ENCODE assay signal across 7 cellular contexts in the genomic region with DNA sequence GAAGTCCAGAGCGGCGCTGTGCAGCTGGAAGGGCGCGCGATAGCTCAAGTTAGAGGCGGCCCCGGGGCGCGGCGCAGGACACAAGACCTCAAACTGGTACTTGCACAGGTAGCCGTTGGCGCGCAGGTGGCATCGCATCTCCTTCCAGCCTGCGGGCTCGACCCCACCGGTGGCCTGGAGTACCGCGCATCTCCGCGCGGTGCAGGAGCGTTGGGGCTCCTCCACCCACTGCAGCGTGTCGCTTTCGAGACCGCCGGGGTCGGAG. TPM values are rescaled to one million over a fixed set of nuclear protein-coding genes. Genes with fewer than 3 reads are reported as not detected.
DNase-seq lines count a peak whose midpoint lies in the region; ATAC-seq and TF ChIP-seq lines count a peak whose summit lies in the region.

No MANE protein-coding gene starts in this region.

- DNase-seq in mammary epithelial cell (no peak), left lobe of liver (ENCODE audit: low spot score) (no peak), hepatic stellate cell (ENCODE audit: low spot score) (no peak)
- no peak for DNase-seq in stimulated activated naive CD8-positive, alpha-beta T cell treated with anti-CD3 and anti-CD28 coated beads, Interleukin-15, amount 100 ng/mL, for 72 hours

- no peak overlapping the region for H3K9ac ChIP-seq in mammary epithelial cell (ENCODE audit: insufficient read depth, low read length)

- H3K27me3 Mint-ChIP-seq in stimulated activated naive CD8-positive, alpha-beta T cell treated with anti-CD3 and anti-CD28 coated beads, Interleukin-15, amount 100 ng/mL, for 72 hours: peaks cover 57% of the 10 kb centered on the region

- H3K4me1 ChIP-seq in mammary epithelial cell (ENCODE audit: insufficient read depth, low read length): no peaks in the 10 kb centered on the region

- no peak overlapping the region for H3K4me2 ChIP-seq in mammary epithelial cell (ENCODE audit: insufficient read depth, low read depth, low read length)

- H3K27ac Mint-ChIP-seq in stimulated activated naive CD8-positive, alpha-beta T cell treated with anti-CD3 and anti-CD28 coated beads, Interleukin-15, amount 100 ng/mL, for 72 hours: no peak overlapping the region

- no peaks in the 10 kb centered on the region for H3K9me3 Mint-ChIP-seq in stimulated activated naive CD8-positive, alpha-beta T cell treated with anti-CD3 and anti-CD28 coated beads, Interleukin-15, amount 100 ng/mL, for 72 hours

- no peak for TF ChIP-seq CTCF in mammary epithelial cell (conservative IDR thresholded peaks at IDR 0.05 in 1 of 2, IDR thresholded peaks at IDR 0.05 in 1 of 2; ENCODE audit: extremely low read depth in 1 of 2, insufficient read depth in 1 of 2, low read depth in 1 of 2, low read length in 2 of 2)

- intact Hi-C loops in mammary epithelial cell (cut with micrococcal nuclease): no loop called here

- H3K4me3 Mint-ChIP-seq in stimulated activated naive CD8-positive, alpha-beta T cell treated with anti-CD3 and anti-CD28 coated beads, Interleukin-15, amount 100 ng/mL, for 72 hours: peak overlapping the region; percentile 69

- 5% methylated on average over 12 of the region's 29 CpGs for WGBS in mammary epithelial cell (ENCODE audit: low coverage, missing lambda C conversion rate)

- H3K4me3 ChIP-seq in mammary epithelial cell (replicated peaks in 1 of 3; ENCODE audit: insufficient read depth in 1 of 3, low read depth in 2 of 3, low read length in 3 of 3): no peak overlapping the region

- H3K79me2 ChIP-seq in mammary epithelial cell (ENCODE audit: insufficient read depth, low read length): no peaks in the 10 kb centered on the region

- dilution Hi-C loops in mammary epithelial cell (cut with HindIII; ENCODE audit: low sequenced_read_pairs): no loop called here

- ATAC-seq in HG03354 (IDR thresholded peaks at IDR 0.05; ENCODE audit: poor library complexity, severe bottlenecking, unreplicated experiment) (peak; percentile 55), left lobe of liver (peak; percentile 66), GM21529 (IDR thresholded peaks at IDR 0.05; ENCODE audit: unreplicated experiment) (no peak), HG02571 (IDR thresholded peaks at IDR 0.05; ENCODE audit: unreplicated experiment) (no peak)
- ATAC-seq in stimulated activated naive CD8-positive, alpha-beta T cell treated with anti-CD3 and anti-CD28 coated beads, Interleukin-15, amount 100 ng/mL, for 72 hours: peak; percentile 73

- H3K27me3 ChIP-seq in mammary epithelial cell (ENCODE audit: insufficient read depth, low read length): no peaks in the 10 kb centered on the region

- no peaks in the 10 kb centered on the region for H4K20me1 ChIP-seq in mammary epithelial cell (ENCODE audit: insufficient read depth, low read length)

- peaks cover 25% of the 10 kb centered on the region for H3K9me3 ChIP-seq in mammary epithelial cell (replicated peaks; ENCODE audit: insufficient read depth, low read length)

- no TSS peak for BruUV-seq in mammary epithelial cell (replicated peaks; lab: Mats Ljungman, UMichigan)

- H3K36me3 ChIP-seq in mammary epithelial cell (ENCODE audit: insufficient read depth, low read length): no peaks in the 10 kb centered on the region

- H2AFZ ChIP-seq in mammary epithelial cell (ENCODE audit: low read depth, low read length): peak overlapping the region; percentile 13

- peaks cover 18% of the 10 kb centered on the region for H3K4me1 Mint-ChIP-seq in stimulated activated naive CD8-positive, alpha-beta T cell treated with anti-CD3 and anti-CD28 coated beads, Interleukin-15, amount 100 ng/mL, for 72 hours

- in situ Hi-C loops in mammary epithelial cell (cut with MboI; ENCODE audit: low sequenced_read_pairs in 2 of 2): no loop called here

- CTCF ChIA-PET in mammary epithelial cell (lab: Charles Lee; ENCODE audit: low non-redundant PET): no interaction called here

- no peak overlapping the region for H3K27ac ChIP-seq in mammary epithelial cell (ENCODE audit: insufficient read depth, low read depth, low read length)

RNA-seq across cellular contexts. Expression of a gene that starts 0.6 kb away (rescaled TPM):
- total RNA-seq in mammary epithelial cell (not detected), left lobe of liver (5.7 TPM)
- polyA plus RNA-seq in mammary epithelial cell: not detected
- polyA minus RNA-seq in mammary epithelial cell: not detected

RNA-seq across cellular contexts. Expression of a gene that starts 47.6 kb away (rescaled TPM):
- total RNA-seq in mammary epithelial cell (under 1 TPM in 1 of 2 donors, not detected in 1; under 0.01 TPM), left lobe of liver (8.2 TPM)
- not detected for polyA plus RNA-seq in mammary epithelial cell
- polyA minus RNA-seq in mammary epithelial cell: not detected

Comparison
In these comparisons a context has a peak if more than half of its experiments do, and no peak if none do; other contexts are left out.
1. ATAC-seq: peak in HG03354 (single experiment), left lobe of liver (single experiment) and stimulated activated naive CD8-positive, alpha-beta T cell treated with anti-CD3 and anti-CD28 coated beads, Interleukin-15, amount 100 ng/mL, for 72 hours (single experiment); none in GM21529 (single experiment) and HG02571 (single experiment).